In genomic region chr3:129758921-129759320, GRCh38 we compare ENCODE assay signal across 25 cellular contexts.
DNase-seq lines count a peak whose midpoint lies in the region; ATAC-seq and TF ChIP-seq lines count a peak whose summit lies in the region.
"Had no signal": no experiment of that assay in that cellular context is flagged by ENCODE, and none has a peak within 500 bp of the region (broad histone marks: within the 10 kb centered on the region; RNA-seq: fewer than 3 reads in every experiment).

No MANE protein-coding gene starts in this region.

- TF ChIP-seq CTCF in nephron progenitor cell (IDR thresholded peaks at IDR 0.05) = no peak
- no peak for TF ChIP-seq CTCF in foreskin keratinocyte (conservative IDR thresholded peaks at IDR 0.05)

- no peak for DNase-seq in stimulated activated naive CD8-positive, alpha-beta T cell treated with anti-CD3 and anti-CD28 coated beads, Interleukin-15, Interleukin-2, amounts not matched to agents 100 U/mL and 50 U/mL, for 24 hours
- DNase-seq in stimulated activated naive CD8-positive, alpha-beta T cell treated with anti-CD3 and anti-CD28 coated beads, Interleukin-15, amount 100 ng/mL, for 72 hours = no peak
- DNase-seq in amniotic epithelial cell (ENCODE audit: low read depth) (peak; percentile 76), nephron progenitor cell (no peak), foreskin keratinocyte (no peak), C1 segment of cervical spinal cord (lab: John Stamatoyannopoulos, UW) (no peak), SW 1271 (lab: John Stamatoyannopoulos, UW) (no peak)
- DNase-seq: CD4-positive, alpha-beta memory T cell; COR-L47; EL; GDM1; Kasumi-1; MG63; NCI-H1105 treated with DMSO at 0.1 percent for 48 hours; NCI-H2029; NCI-H446 treated with DMSO at 0.1 percent for 48 hours; NCI-H526; NCI-H82; NK-92 treated with Interleukin-12 subunit alpha and Interleukin-12 subunit beta, amount 100 ng/mL, for 24 hours; SK-N-SH had no signal

- no peak overlapping the region for H3K27ac Mint-ChIP-seq in stimulated activated naive CD8-positive, alpha-beta T cell treated with anti-CD3 and anti-CD28 coated beads, Interleukin-15, amount 100 ng/mL, for 72 hours
- peak overlapping the region; percentile 12 for H3K27ac Mint-ChIP-seq in nephron progenitor cell
- H3K27ac Mint-ChIP-seq: GM23338 had no signal

- H3K4me3 Mint-ChIP-seq in stimulated activated naive CD8-positive, alpha-beta T cell treated with anti-CD3 and anti-CD28 coated beads, Interleukin-15, amount 100 ng/mL, for 72 hours = no peak overlapping the region
- H3K4me3 Mint-ChIP-seq in nephron progenitor cell = no peak overlapping the region
- H3K4me3 Mint-ChIP-seq: CD4-positive, alpha-beta memory T cell; GM23338 had no signal

- H3K36me3 Mint-ChIP-seq in nephron progenitor cell (ENCODE audit: low read depth) = peaks cover 51% of the 10 kb centered on the region

- peak; percentile 14 for ATAC-seq in stimulated activated naive CD8-positive, alpha-beta T cell treated with anti-CD3 and anti-CD28 coated beads, Interleukin-15, Interleukin-2, amounts not matched to agents 100 U/mL and 50 U/mL, for 24 hours
- ATAC-seq in stimulated activated naive CD8-positive, alpha-beta T cell treated with anti-CD3 and anti-CD28 coated beads, Interleukin-15, amount 100 ng/mL, for 72 hours = no peak
- ATAC-seq in foreskin keratinocyte = no peak
- ATAC-seq: GM12878, GM23338 had no signal

- H3K4me1 ChIP-seq in foreskin keratinocyte = no peaks in the 10 kb centered on the region
- H3K4me1 ChIP-seq: BLaER1, HAP-1 had no signal

- no peak overlapping the region for H3K27ac ChIP-seq in foreskin keratinocyte
- H3K27ac ChIP-seq: BLaER1, HL-60 had no signal

- H3K27me3 ChIP-seq in foreskin keratinocyte = no peaks in the 10 kb centered on the region
- H3K27me3 ChIP-seq: BLaER1, MG63 had no signal

- peaks cover 6% of the 10 kb centered on the region for H3K4me1 Mint-ChIP-seq in stimulated activated naive CD8-positive, alpha-beta T cell treated with anti-CD3 and anti-CD28 coated beads, Interleukin-15, amount 100 ng/mL, for 72 hours
- H3K4me1 Mint-ChIP-seq in nephron progenitor cell = peaks cover 9% of the 10 kb centered on the region
- H3K4me1 Mint-ChIP-seq: GM23338 had no signal

- H3K9me3 Mint-ChIP-seq in stimulated activated naive CD8-positive, alpha-beta T cell treated with anti-CD3 and anti-CD28 coated beads, Interleukin-15, amount 100 ng/mL, for 72 hours = peaks cover 5 to 8% of the 10 kb centered on the region in 2 donors
- peaks cover 19% of the 10 kb centered on the region for H3K9me3 Mint-ChIP-seq in nephron progenitor cell
- H3K9me3 Mint-ChIP-seq: GM23338 had no signal

- H3K27me3 Mint-ChIP-seq in stimulated activated naive CD8-positive, alpha-beta T cell treated with anti-CD3 and anti-CD28 coated beads, Interleukin-15, amount 100 ng/mL, for 72 hours = no peaks in the 10 kb centered on the region
- no peaks in the 10 kb centered on the region for H3K27me3 Mint-ChIP-seq in nephron progenitor cell (ENCODE audit: low read depth, poor library complexity)
- H3K27me3 Mint-ChIP-seq: CD4-positive, alpha-beta memory T cell had no signal
